14 cellular contexts compared by ENCODE assay signal in the genomic region with DNA sequence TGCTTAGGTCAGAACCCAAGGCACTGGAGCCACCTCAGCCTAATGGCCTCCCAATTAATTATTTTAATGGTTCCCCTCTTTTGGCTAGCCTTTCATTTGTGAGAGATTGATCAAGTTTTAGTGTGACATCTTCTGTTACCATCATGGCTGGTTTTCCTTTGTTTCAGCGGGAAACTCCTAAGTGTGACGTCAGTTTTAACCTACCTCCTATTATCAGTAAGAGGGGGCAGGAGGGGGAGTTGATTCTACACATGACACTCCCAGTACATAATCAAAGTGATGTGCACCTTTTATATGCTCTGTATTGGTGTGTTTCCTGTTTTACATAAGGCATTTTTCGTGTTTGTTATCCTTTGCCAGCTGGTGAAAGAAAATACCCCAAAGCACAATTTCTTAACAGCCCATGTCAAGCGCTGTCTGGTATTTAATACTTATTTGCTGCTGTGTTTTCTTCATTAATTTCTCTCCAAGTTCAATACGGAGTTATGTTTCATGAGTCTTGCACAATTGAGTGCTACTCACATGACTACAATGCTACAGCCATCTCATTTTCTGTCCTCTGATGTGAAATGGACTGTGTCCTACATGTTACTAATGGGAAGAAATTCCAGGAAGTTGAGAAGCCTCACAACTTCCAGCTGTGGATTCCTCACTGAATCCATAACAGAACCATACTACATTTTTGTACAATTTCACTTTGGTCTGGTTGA. TPM values are rescaled to one million over a fixed set of nuclear protein-coding genes. Genes with fewer than 3 reads are reported as not detected.
DNase-seq lines count a peak whose midpoint lies in the region; FAIRE-seq and TF ChIP-seq lines count a peak whose summit lies in the region.
"Had no signal": no experiment of that assay in that cellular context is flagged by ENCODE, and none has a peak within 500 bp of the region (broad histone marks: within the 10 kb centered on the region; RNA-seq: fewer than 3 reads in every experiment).

No MANE protein-coding gene starts in this region.

- peak; percentile 86 for DNase-seq in GM23248
- no peak for DNase-seq in mammary epithelial cell
- DNase-seq in hepatocyte (ENCODE audit: low spot score): peak; percentile 34
- peak; percentile 62 for DNase-seq in small intestine
- no peak for DNase-seq in nucleus accumbens (lab: John Stamatoyannopoulos, UW)
- no peak for DNase-seq in stimulated activated CD4-positive, alpha-beta T cell treated with anti-CD3 and anti-CD28 coated beads, Interleukin-4, amount 100 ng/mL, for 24 hours
- DNase-seq in DMS53 (lab: John Stamatoyannopoulos, UW): no peak
- DNase-seq: cerebellar nuclear complex; islet precursor cell; Kasumi-1; naive thymus-derived CD8-positive, alpha-beta T cell; NCI-H187 treated with DMSO at 0.1 percent for 48 hours; sigmoid colon; substantia nigra had no signal

- peaks cover 12% of the 10 kb centered on the region for H3F3A ChIP-seq in GM23248 (ENCODE audit: insufficient read depth)

- peak overlapping the region; percentile 77 for H2AFZ ChIP-seq in GM23248
- peak overlapping the region; percentile 3 for H2AFZ ChIP-seq in mammary epithelial cell (ENCODE audit: low read depth, low read length)
- H2AFZ ChIP-seq in hepatocyte: peak overlapping the region; percentile 2

- TF ChIP-seq CTCF in mammary epithelial cell (conservative IDR thresholded peaks at IDR 0.05 in 1 of 2, IDR thresholded peaks at IDR 0.05 in 1 of 2; ENCODE audit: extremely low read depth in 1 of 2, insufficient read depth in 1 of 2, low read depth in 1 of 2, low read length in 2 of 2): no peak
- TF ChIP-seq CTCF in hepatocyte (IDR thresholded peaks at IDR 0.05; ENCODE audit: poor library complexity): no peak

- H3K36me3 ChIP-seq in GM23248 (ENCODE audit: low read depth): no peaks in the 10 kb centered on the region
- H3K36me3 ChIP-seq in mammary epithelial cell (ENCODE audit: insufficient read depth, low read length): no peaks in the 10 kb centered on the region
- no peaks in the 10 kb centered on the region for H3K36me3 ChIP-seq in hepatocyte (replicated peaks; ENCODE audit: insufficient read depth, low read depth)
- no peaks in the 10 kb centered on the region for H3K36me3 ChIP-seq in small intestine (ENCODE audit: control insufficient read depth in 2 of 2, insufficient read depth in 2 of 2, low read length in 2 of 2)

- H3K4me1 ChIP-seq in GM23248 (ENCODE audit: insufficient read depth): peaks cover 18% of the 10 kb centered on the region
- no peaks in the 10 kb centered on the region for H3K4me1 ChIP-seq in mammary epithelial cell (ENCODE audit: insufficient read depth, low read length)
- peaks cover 3% of the 10 kb centered on the region for H3K4me1 ChIP-seq in hepatocyte (ENCODE audit: insufficient read depth)
- peaks cover 0 to 12% of the 10 kb centered on the region in 2 donors for H3K4me1 ChIP-seq in small intestine (ENCODE audit: control insufficient read depth in 2 of 2, insufficient read depth in 1 of 2, low read depth in 1 of 2, low read length in 1 of 2)
- H3K4me1 ChIP-seq: sigmoid colon had no signal

- H3K9ac ChIP-seq in GM23248 (peak overlapping the region; percentile 50), mammary epithelial cell (ENCODE audit: insufficient read depth, low read length) (no peak overlapping the region)

- WGBS in GM23248 (ENCODE audit: low coverage in 1 of 2, low lambda C conversion rate in 2 of 2, missing lambda C conversion rate in 2 of 2), 2 experiments: 32% methylated on average over 5 of the region's 5 CpGs
- WGBS in mammary epithelial cell (ENCODE audit: low coverage, missing lambda C conversion rate): 71% methylated on average over 5 of the region's 5 CpGs
- WGBS in hepatocyte (ENCODE audit: low lambda C conversion rate, missing lambda C conversion rate): 77% methylated on average over 5 of the region's 5 CpGs
- WGBS in small intestine, 3 donors: 69 to 74% (median 72%) methylated on average over 5 of the region's 5 CpGs

- CTCF ChIA-PET in mammary epithelial cell (lab: Charles Lee; ENCODE audit: low non-redundant PET): no interaction called here

- peak overlapping the region; percentile 65 for H3K4me2 ChIP-seq in GM23248 (ENCODE audit: unreplicated experiment)
- no peak overlapping the region for H3K4me2 ChIP-seq in mammary epithelial cell (ENCODE audit: insufficient read depth, low read depth, low read length)
- no peak overlapping the region for H3K4me2 ChIP-seq in hepatocyte

- intact Hi-C loops in mammary epithelial cell (cut with micrococcal nuclease): no loop called here

- in situ Hi-C loops in GM23248 (cut with MboI) (no loop called here), mammary epithelial cell (cut with MboI; ENCODE audit: low sequenced_read_pairs in 2 of 2) (no loop called here)

- H4K20me1 ChIP-seq in GM23248 (ENCODE audit: insufficient read depth) (no peaks in the 10 kb centered on the region), mammary epithelial cell (ENCODE audit: insufficient read depth, low read length) (no peaks in the 10 kb centered on the region), hepatocyte (ENCODE audit: insufficient read depth, poor library complexity, severe bottlenecking) (no peaks in the 10 kb centered on the region)

- H3K9me2 ChIP-seq in GM23248 (ENCODE audit: insufficient read depth): no peaks in the 10 kb centered on the region
- no peaks in the 10 kb centered on the region for H3K9me2 ChIP-seq in hepatocyte (replicated peaks; ENCODE audit: insufficient read depth)

- H3K27ac ChIP-seq in GM23248 (peak overlapping the region; percentile 72), mammary epithelial cell (ENCODE audit: insufficient read depth, low read depth, low read length) (no peak overlapping the region), hepatocyte (peak overlapping the region; percentile 44), small intestine (ENCODE audit: low read depth in 1 of 2, low read length in 1 of 2) (no peak overlapping the region)
- H3K27ac ChIP-seq: sigmoid colon had no signal

- H3K79me2 ChIP-seq in GM23248 (ENCODE audit: insufficient read depth) (no peaks in the 10 kb centered on the region), mammary epithelial cell (ENCODE audit: insufficient read depth, low read length) (no peaks in the 10 kb centered on the region), hepatocyte (no peaks in the 10 kb centered on the region)

- H3K9me3 ChIP-seq in GM23248 (ENCODE audit: low read depth) (no peaks in the 10 kb centered on the region), mammary epithelial cell (replicated peaks; ENCODE audit: insufficient read depth, low read length) (no peaks in the 10 kb centered on the region), hepatocyte (ENCODE audit: low read depth) (no peaks in the 10 kb centered on the region), small intestine (ENCODE audit: control insufficient read depth, low read depth) (no peaks in the 10 kb centered on the region)
- H3K9me3 ChIP-seq: sigmoid colon had no signal

- no TSS peak for BruUV-seq in mammary epithelial cell (replicated peaks; lab: Mats Ljungman, UMichigan)

- dilution Hi-C loops in mammary epithelial cell (cut with HindIII; ENCODE audit: low sequenced_read_pairs): no loop called here

- H3K4me3 ChIP-seq in GM23248: peak overlapping the region; percentile 35
- H3K4me3 ChIP-seq in mammary epithelial cell (replicated peaks in 1 of 3; ENCODE audit: insufficient read depth in 1 of 3, low read depth in 2 of 3, low read length in 3 of 3): no peak overlapping the region
- no peak overlapping the region for H3K4me3 ChIP-seq in hepatocyte
- H3K4me3 ChIP-seq in small intestine (ENCODE audit: low read depth in 1 of 2, low read length in 2 of 2): no peak overlapping the region
- H3K4me3 ChIP-seq: sigmoid colon had no signal

- no peak for FAIRE-seq in small intestine (lab: Jason Lieb, UNC)

- H3K27me3 ChIP-seq in GM23248 (replicated peaks; ENCODE audit: insufficient read depth) (no peaks in the 10 kb centered on the region), mammary epithelial cell (ENCODE audit: insufficient read depth, low read length) (no peaks in the 10 kb centered on the region), hepatocyte (no peaks in the 10 kb centered on the region), small intestine (ENCODE audit: control insufficient read depth in 2 of 2, insufficient read depth in 2 of 2, low read length in 2 of 2) (no peaks in the 10 kb centered on the region)
- H3K27me3 ChIP-seq: sigmoid colon had no signal

RNA-seq across cellular contexts. Expression of gene POLR2M, which starts 52.2 kb away (rescaled TPM):
- total RNA-seq in GM23248 (2014; rRNA removed; shearing (Covaris generic)): 56.1 and 226 TPM in 2 replicates
- 38.6 and 39.3 TPM in 2 replicates for polyA plus RNA-seq in GM23248 (2016; fragmentation: Nextera tagmentation; extraction: Ambion mirVana)
- 100 to 1,000 TPM in 1 of 2 donors, 10 to 100 TPM in 1; 82.9 to 109 TPM for total RNA-seq in mammary epithelial cell
- polyA plus RNA-seq in mammary epithelial cell: 51.3 TPM
- polyA minus RNA-seq in mammary epithelial cell: 70.1 TPM
- 56.7 and 145 TPM in 2 replicates for total RNA-seq in hepatocyte
- polyA plus RNA-seq in hepatocyte: 18.8 and 27.0 TPM in 2 replicates
- 100 to 1,000 TPM; 123 to 260 (median 155) TPM for polyA plus RNA-seq in small intestine

Comparison
In these comparisons a context has a peak if more than half of its experiments do, and no peak if none do; other contexts are left out.
1. DNase-seq: peak in GM23248 (single experiment), hepatocyte (single experiment) and small intestine (single experiment); none in mammary epithelial cell (single experiment), nucleus accumbens (0 of 56), stimulated activated CD4-positive, alpha-beta T cell treated with anti-CD3 and anti-CD28 coated beads, Interleukin-4, amount 100 ng/mL, for 24 hours (single experiment) and DMS53 (single experiment).
2. H2AFZ ChIP-seq: peak in every context shown above with its lines; median percentile 77 in GM23248; 3 in mammary epithelial cell; 2 in hepatocyte.
3. H3K27ac ChIP-seq: peak in GM23248 (single experiment) and hepatocyte (single experiment); none in mammary epithelial cell (single experiment) and small intestine (0 of 2).